Comparison of ENCODE assay signal across 7 cellular contexts in the genomic region with DNA sequence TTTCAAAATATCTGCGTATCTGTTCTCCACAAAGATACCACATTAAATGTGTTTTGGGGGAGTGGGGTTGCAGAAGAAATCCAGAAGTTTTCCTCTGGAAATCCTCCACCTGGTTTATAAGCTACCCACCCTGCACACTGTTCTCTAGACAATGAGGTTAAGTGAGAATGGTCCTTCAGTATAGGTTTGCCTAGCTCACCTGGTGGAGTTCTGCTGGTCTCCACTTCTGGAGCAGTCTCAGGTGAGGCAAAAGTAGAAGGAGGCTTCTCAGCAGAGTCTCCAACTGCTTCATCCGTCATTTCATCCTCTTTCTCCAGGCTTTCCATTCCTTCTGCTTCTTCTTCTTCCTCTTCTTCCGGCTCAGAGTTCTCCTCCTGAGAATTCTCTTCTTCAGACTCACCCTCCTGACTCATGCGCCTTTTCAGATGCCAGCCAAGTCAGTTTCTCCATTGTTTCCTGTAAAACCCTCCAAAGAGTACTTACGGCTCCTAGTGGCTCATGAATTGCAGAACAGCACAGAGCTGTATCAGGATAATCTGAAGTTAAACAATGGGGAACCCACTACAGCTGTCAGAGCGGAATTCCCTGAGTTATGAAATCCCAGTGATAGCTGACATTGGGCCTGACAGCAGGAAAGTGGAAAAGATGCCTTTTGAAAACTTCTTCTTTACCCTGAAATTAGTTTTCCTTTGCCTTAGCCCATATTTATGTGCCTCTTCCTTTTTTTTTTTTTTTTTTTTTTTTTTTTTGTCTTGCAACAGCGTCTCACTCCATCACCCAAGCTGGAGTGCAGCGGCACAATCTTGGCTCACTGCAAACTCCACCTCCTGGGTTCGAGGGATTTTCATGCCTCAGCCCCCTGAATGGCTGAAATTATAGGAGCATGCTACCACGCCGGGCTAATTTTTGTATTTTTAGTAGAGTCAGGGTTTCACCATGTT. TPM values are rescaled to one million over a fixed set of nuclear protein-coding genes. Genes with fewer than 3 reads are reported as not detected.
A peak's percentile ranks its signal among the peaks of the same experiment; 100 is the strongest.
DNase-seq lines count a peak whose midpoint lies in the region; ATAC-seq and TF ChIP-seq lines count a peak whose summit lies in the region.

No MANE protein-coding gene starts in this region.

- H3K27ac Mint-ChIP-seq in GM23338, result no peak overlapping the region

- H3K27ac ChIP-seq in GM23338 (ENCODE audit: low read depth), result no peak overlapping the region
- H3K27ac ChIP-seq in mammary epithelial cell (ENCODE audit: insufficient read depth, low read depth, low read length), result peak overlapping the region; percentile 78
- H3K27ac ChIP-seq in liver (ENCODE audit: low read depth in 1 of 2, low read length in 2 of 2), result no peak overlapping the region

- peaks cover 6% of the 10 kb centered on the region; the same call in 1 of the 3 replicates for H3K36me3 Mint-ChIP-seq in GM23338 (ENCODE audit: low read depth)

- H3K4me3 ChIP-seq in GM23338 (no peak overlapping the region), mammary epithelial cell (replicated peaks in 1 of 3; ENCODE audit: insufficient read depth in 1 of 3, low read depth in 2 of 3, low read length in 3 of 3) (peak overlapping the region; percentile 39 to 58 (median 46)), liver (ENCODE audit: low read depth in 1 of 3, low read length in 3 of 3) (no peak overlapping the region)

- H3K4me3 Mint-ChIP-seq in GM23338, result no peak overlapping the region

- TF ChIP-seq CTCF in GM23338 (conservative IDR thresholded peaks at IDR 0.05; ENCODE audit: low read depth in 2 of 2) (peak; percentile 43 to 61), mammary epithelial cell (conservative IDR thresholded peaks at IDR 0.05 in 1 of 2, IDR thresholded peaks at IDR 0.05 in 1 of 2; ENCODE audit: extremely low read depth in 1 of 2, insufficient read depth in 1 of 2, low read depth in 1 of 2, low read length in 2 of 2) (peak; percentile 73 to 80), liver (IDR thresholded peaks at IDR 0.05; ENCODE audit: low read depth, low read length, missing input control) (peak; percentile 26)

- H3K4me1 ChIP-seq in GM23338 (ENCODE audit: insufficient read depth), result no peaks in the 10 kb centered on the region
- H3K4me1 ChIP-seq in mammary epithelial cell (ENCODE audit: insufficient read depth, low read length), result peaks cover 56% of the 10 kb centered on the region
- peaks cover 0 to 5% (median 0%) of the 10 kb centered on the region in 4 donors for H3K4me1 ChIP-seq in liver (ENCODE audit: control insufficient read depth in 4 of 4, insufficient read depth in 4 of 4, low read length in 3 of 4)

- peak; percentile 72 to 76 for TF ChIP-seq RAD21 in liver (IDR thresholded peaks at IDR 0.05)

- H3K36me3 ChIP-seq in GM23338 (ENCODE audit: insufficient read depth), result no peaks in the 10 kb centered on the region
- H3K36me3 ChIP-seq in mammary epithelial cell (ENCODE audit: insufficient read depth, low read length), result no peaks in the 10 kb centered on the region
- no peaks in the 10 kb centered on the region for H3K36me3 ChIP-seq in liver (ENCODE audit: control insufficient read depth in 4 of 4, insufficient read depth in 3 of 4, low read depth in 1 of 4, low read length in 3 of 4)

- H2AFZ ChIP-seq in GM23338 (peak overlapping the region; percentile 85), mammary epithelial cell (ENCODE audit: low read depth, low read length) (peak overlapping the region; percentile 82)

- H3K27me3 ChIP-seq in GM23338 (ENCODE audit: insufficient read depth) (no peaks in the 10 kb centered on the region), mammary epithelial cell (ENCODE audit: insufficient read depth, low read length) (no peaks in the 10 kb centered on the region), liver (ENCODE audit: control insufficient read depth in 4 of 4, insufficient read depth in 4 of 4, low read length in 3 of 4) (no peaks in the 10 kb centered on the region)

- dilution Hi-C loops in mammary epithelial cell (cut with HindIII; ENCODE audit: low sequenced_read_pairs), result loop anchor here (25.0 kb wide), 1 partner anchor 311 kb away; no protein-coding TSS in a partner anchor

- WGBS in mammary epithelial cell (ENCODE audit: low coverage, missing lambda C conversion rate), result 31% methylated on average over 10 of the region's 11 CpGs
- 67% methylated on average over 11 of the region's 11 CpGs for WGBS in liver

- peaks cover 4% of the 10 kb centered on the region for H3K27me3 Mint-ChIP-seq in GM23338 (ENCODE audit: insufficient read depth, low read depth, poor library complexity)

- H3K9me2 ChIP-seq in GM23338 (ENCODE audit: insufficient read depth), result 0 out of 2 replicates have a peak, but pooled peaks cover 4% of the 10 kb centered on the region

- no peak overlapping the region for H3K9ac ChIP-seq in mammary epithelial cell (ENCODE audit: insufficient read depth, low read length)
- no peak overlapping the region for H3K9ac ChIP-seq in liver (ENCODE audit: low read depth in 1 of 2, low read length in 2 of 2)

- in situ Hi-C loops in mammary epithelial cell (cut with MboI; ENCODE audit: low sequenced_read_pairs in 2 of 2), result no loop called here

- no peaks in the 10 kb centered on the region for H3K79me2 ChIP-seq in GM23338 (replicated peaks; ENCODE audit: insufficient read depth)
- peaks cover 20% of the 10 kb centered on the region for H3K79me2 ChIP-seq in mammary epithelial cell (ENCODE audit: insufficient read depth, low read length)

- H3K4me1 Mint-ChIP-seq in GM23338, result peaks cover 2% of the 10 kb centered on the region; the same call in 2 of the 3 replicates

- H3K9me3 ChIP-seq in mammary epithelial cell (replicated peaks; ENCODE audit: insufficient read depth, low read length), result peaks cover 4% of the 10 kb centered on the region
- peaks cover 0 to 1% (median 0%) of the 10 kb centered on the region in 4 donors for H3K9me3 ChIP-seq in liver (ENCODE audit: control insufficient read depth in 4 of 4, low read length in 3 of 4)

- ATAC-seq in GM23338 (peak; percentile 92), HG02623 (IDR thresholded peaks at IDR 0.05; ENCODE audit: unreplicated experiment) (no peak)

- no peaks in the 10 kb centered on the region for H3F3A ChIP-seq in GM23338 (replicated peaks; ENCODE audit: low read depth)

- H4K20me1 ChIP-seq in GM23338 (replicated peaks; ENCODE audit: insufficient read depth), result no peaks in the 10 kb centered on the region; the same call in 1 of the 2 replicates
- no peaks in the 10 kb centered on the region for H4K20me1 ChIP-seq in mammary epithelial cell (ENCODE audit: insufficient read depth, low read length)

- H3K4me2 ChIP-seq in GM23338 (no peak overlapping the region), mammary epithelial cell (ENCODE audit: insufficient read depth, low read depth, low read length) (peak overlapping the region; percentile 82)

- intact Hi-C loops in mammary epithelial cell (cut with micrococcal nuclease), result loop anchor here (1.0 to 5.0 kb wide), 6 partner anchors 56 to 471 kb away; a partner anchor contains a TSS
- intact Hi-C loops in posterior cingulate gyrus (cut with DNase I), result no loop called here

- peak; percentile 60 for DNase-seq in GM23338 (ENCODE audit: low spot score)
- peak; percentile 18 for DNase-seq in NCI-H82 treated with DMSO at 0.1 percent for 48 hours (lab: John Stamatoyannopoulos, UW; ENCODE audit: unreplicated experiment)
- DNase-seq in mammary epithelial cell, result peak; percentile 95
- no peak for DNase-seq in GM19238 (ENCODE audit: insufficient read length, low spot score)
- no peak for DNase-seq in posterior cingulate gyrus

- CTCF ChIA-PET in mammary epithelial cell (lab: Charles Lee; ENCODE audit: low non-redundant PET), result no interaction called here

- H3K9me3 Mint-ChIP-seq in GM23338, result peaks cover 7% of the 10 kb centered on the region

- TSS peak; percentile 46 for BruUV-seq in mammary epithelial cell (replicated peaks; lab: Mats Ljungman, UMichigan)

TF ChIP-seq in GM23338, 12 proteins besides CTCF, POLR2A, EP300 and RAD21 (continues in another document):
- TF ChIP-seq EZH2phosphoT487 (IDR thresholded peaks at IDR 0.05; ENCODE audit: unreplicated experiment), result no peak
- TF ChIP-seq NANOG (IDR thresholded peaks at IDR 0.05; ENCODE audit: borderline replicate concordance), result no peak
- no peak for TF ChIP-seq STAT1 (IDR thresholded peaks at IDR 0.05; ENCODE audit: unreplicated experiment)

TF ChIP-seq in liver, 16 proteins besides CTCF, POLR2A, EP300 and RAD21:
- no peak for TF ChIP-seq HNF4G (IDR thresholded peaks at IDR 0.05)
- TF ChIP-seq FOXA1 (IDR thresholded peaks at IDR 0.05), result peak; percentile 7

RNA-seq across cellular contexts. Expression of a gene that starts 38.5 kb away (rescaled TPM):
- 25.9 and 35.4 TPM in 2 replicates for total RNA-seq in GM23338 (2014; rRNA removed; shearing (Covaris generic))
- polyA plus RNA-seq in GM23338 (2016; fragmentation: Nextera tagmentation; extraction: Ambion mirVana) (42.2 and 43.5 TPM in 2 replicates), mammary epithelial cell (29.2 TPM), liver (10 to 100 TPM; 14.6 to 21.8 TPM)
- total RNA-seq in mammary epithelial cell (10 to 100 TPM; 21.5 to 64.7 TPM), liver (10 to 100 TPM in 1 of 2 donors, 1 to 10 TPM in 1; 8.9 to 22.9 TPM)
- 84.5 TPM for polyA minus RNA-seq in mammary epithelial cell

RNA-seq across cellular contexts. Expression of a gene that starts 40.1 kb away (rescaled TPM):
- total RNA-seq in GM23338 (2014; rRNA removed; shearing (Covaris generic)), result 46.4 and 66.5 TPM in 2 replicates
- polyA plus RNA-seq in GM23338 (2016; fragmentation: Nextera tagmentation; extraction: Ambion mirVana) (18.8 and 21.2 TPM in 2 replicates), mammary epithelial cell (61.3 TPM), liver (10 to 100 TPM; 13.3 to 18.9 TPM)
- total RNA-seq in mammary epithelial cell (10 to 100 TPM; 40.2 to 46.8 TPM), liver (10 to 100 TPM; 34.4 to 43.8 TPM)
- 65.2 TPM for polyA minus RNA-seq in mammary epithelial cell

RNA-seq across cellular contexts. Expression of a gene that starts 40.4 kb away (rescaled TPM):
- 56.0 and 90.1 TPM in 2 replicates for total RNA-seq in GM23338 (2014; rRNA removed; shearing (Covaris generic))
- 88.9 and 89.8 TPM in 2 replicates for polyA plus RNA-seq in GM23338 (2016; fragmentation: Nextera tagmentation; extraction: Ambion mirVana)
- 100 to 1,000 TPM in 1 of 2 donors, 10 to 100 TPM in 1; 93.9 to 132 TPM for total RNA-seq in mammary epithelial cell
- 129 TPM for polyA plus RNA-seq in mammary epithelial cell
- 63.7 TPM for polyA minus RNA-seq in mammary epithelial cell
- total RNA-seq in liver, result 10 to 100 TPM; 43.1 to 59.3 TPM
- polyA plus RNA-seq in liver, result 10 to 100 TPM; 55.6 to 59.1 TPM

Comparison
In these comparisons a context has a peak if more than half of its experiments do, and no peak if none do; other contexts are left out.
1. DNase-seq: peak in GM23338 (single experiment), NCI-H82 treated with DMSO at 0.1 percent for 48 hours (single experiment) and mammary epithelial cell (single experiment); none in GM19238 (single experiment) and posterior cingulate gyrus (0 of 10).
2. H3K4me3 ChIP-seq: peak in mammary epithelial cell (3 of 3); none in GM23338 (single experiment) and liver (0 of 3).
3. CTCF ChIP-seq: peak in every context shown above with its lines; median percentile 76 in mammary epithelial cell; 52 in GM23338; 26 in liver.